Comparison of ENCODE assay signal across 15 cellular contexts in the genomic region with DNA sequence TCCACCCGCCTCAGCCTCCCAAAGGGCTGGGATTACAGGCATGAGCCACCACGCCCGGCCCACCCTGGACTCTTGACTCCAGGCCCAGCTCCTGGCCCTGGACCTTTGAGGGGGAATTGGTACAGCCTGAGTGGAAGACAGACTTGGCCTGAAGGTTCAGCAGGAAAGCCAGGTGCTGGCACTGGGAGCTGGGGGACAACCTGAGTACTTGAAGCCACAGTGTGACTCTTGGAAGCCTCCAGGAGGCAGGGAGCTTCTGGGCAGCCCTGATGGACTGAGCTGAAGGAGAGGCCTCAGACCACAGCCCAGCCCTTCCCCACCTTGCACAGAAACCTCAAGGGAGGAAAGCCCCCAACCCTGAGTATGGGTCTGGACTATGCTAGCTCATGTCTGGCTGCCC. TPM values are rescaled to one million over a fixed set of nuclear protein-coding genes. Genes with fewer than 3 reads are reported as not detected.
DNase-seq lines count a peak whose midpoint lies in the region; ATAC-seq and TF ChIP-seq lines count a peak whose summit lies in the region.
"Had no signal": no experiment of that assay in that cellular context is flagged by ENCODE, and none has a peak within 500 bp of the region (broad histone marks: within the 10 kb centered on the region; RNA-seq: fewer than 3 reads in every experiment).

No MANE protein-coding gene starts in this region.

- H3K27me3 Mint-ChIP-seq in osteocyte (ENCODE audit: unreplicated experiment): peaks cover 12% of the 10 kb centered on the region

- peak overlapping the region in 38 of 59 donors; percentile 2 to 93 (median 48) for H3K27ac ChIP-seq in dorsolateral prefrontal cortex
- no peak overlapping the region for H3K27ac ChIP-seq in aorta (ENCODE audit: low read depth in 1 of 2, low read length in 2 of 2)
- H3K27ac ChIP-seq: PC-9 had no signal

- H3K36me3 ChIP-seq in aorta (ENCODE audit: control insufficient read depth in 1 of 2, insufficient read depth in 2 of 2, low read length in 1 of 2): no peaks in the 10 kb centered on the region

- ATAC-seq in left ventricle myocardium superior (no peak), aorta (ENCODE audit: low FRiP score) (no peak), HG02981 (IDR thresholded peaks at IDR 0.05; ENCODE audit: unreplicated experiment) (no peak)

- 96 to 98% methylated on average over 3 of the region's 3 CpGs for WGBS in aorta, 2 donors

- H3K4me1 ChIP-seq in aorta (ENCODE audit: control insufficient read depth in 1 of 2, insufficient read depth in 2 of 2, low read length in 2 of 2): no peaks in the 10 kb centered on the region

- H3K27me3 ChIP-seq in dorsolateral prefrontal cortex (no peaks in the 10 kb centered on the region), aorta (ENCODE audit: control insufficient read depth in 1 of 2, insufficient read depth in 2 of 2, low read length in 1 of 2) (no peaks in the 10 kb centered on the region)

- no peak for TF ChIP-seq CTCF in dorsolateral prefrontal cortex (IDR thresholded peaks at IDR 0.05 in 54 of 56, conservative IDR thresholded peaks at IDR 0.05 in 2 of 56; ENCODE audit: low read depth in 1 of 56, partially characterized antibody in 56 of 56)
- TF ChIP-seq CTCF in osteocyte (IDR thresholded peaks at IDR 0.05): no peak

- H3K9me3 Mint-ChIP-seq in osteocyte (ENCODE audit: unreplicated experiment): peaks cover 5% of the 10 kb centered on the region

- H3K4me1 Mint-ChIP-seq in osteocyte (ENCODE audit: unreplicated experiment): no peaks in the 10 kb centered on the region

- H3K4me3 ChIP-seq in dorsolateral prefrontal cortex (no peak overlapping the region), aorta (ENCODE audit: low read length in 2 of 2) (no peak overlapping the region)
- H3K4me3 ChIP-seq: PC-9 had no signal

- DNase-seq in cardiac septum (ENCODE audit: low spot score): peak; percentile 63
- no peak for DNase-seq in left ventricle myocardium superior
- DNase-seq in dorsolateral prefrontal cortex: peak in 2 of 10 donors; percentile 4 to 35
- peak; percentile 76 for DNase-seq in osteocyte (ENCODE audit: extremely low spot score, unreplicated experiment)
- peak; percentile 17 to 67 for DNase-seq in aorta
- no peak for DNase-seq in NCI-H748 treated with DMSO at 0.1 percent for 48 hours (lab: John Stamatoyannopoulos, UW)
- DNase-seq in DMS153 (lab: John Stamatoyannopoulos, UW): no peak
- DNase-seq: Kasumi-1, MM.1S, NCI-H1092 treated with DMSO at 0.1 percent for 48 hours, NCI-H2081 treated with DMSO at 0.1 percent for 48 hours, NCI-H510A treated with DMSO at 0.1 percent for 48 hours, PC-9 had no signal

- no peaks in the 10 kb centered on the region for H3K9me3 ChIP-seq in aorta (ENCODE audit: control insufficient read depth, low read length)

- intact Hi-C loops in cardiac septum (cut with DNase I): no loop called here
- intact Hi-C loops in left ventricle myocardium superior (cut with micrococcal nuclease): no loop called here
- intact Hi-C loops in dorsolateral prefrontal cortex (cut with DNase I): no loop called here
- intact Hi-C loops in aorta (cut with DNase I): no loop called here

- no peak overlapping the region for H3K4me3 Mint-ChIP-seq in osteocyte (ENCODE audit: unreplicated experiment)

- H3K27ac Mint-ChIP-seq in osteocyte (ENCODE audit: unreplicated experiment): no peak overlapping the region

- no peaks in the 10 kb centered on the region for H3K36me3 Mint-ChIP-seq in osteocyte (ENCODE audit: unreplicated experiment)

RNA-seq across cellular contexts. Expression of gene RASGEF1C, which starts 54.2 kb away (rescaled TPM):
- total RNA-seq in cardiac septum (0.40 TPM), left ventricle myocardium superior (0.40 TPM), dorsolateral prefrontal cortex (10 to 100 TPM in 84 of 120 experiments, 1 to 10 TPM in 36; 6.8 to 16.9 (median 11.4) TPM), osteocyte (not detected in 2 replicates), aorta (1 to 10 TPM in 1 of 2 donors, under 1 TPM in 1; 0.66 to 1.2 TPM)
- polyA plus RNA-seq in aorta: not detected
- total RNA-seq: A673, PC-9 had no signal

Comparison
In these comparisons a context has a peak if more than half of its experiments do, and no peak if none do; other contexts are left out.
1. DNase-seq: peak in cardiac septum (single experiment), osteocyte (single experiment) and aorta (2 of 2); none in left ventricle myocardium superior (single experiment), NCI-H748 treated with DMSO at 0.1 percent for 48 hours (single experiment) and DMS153 (single experiment).
2. H3K27ac ChIP-seq: peak in dorsolateral prefrontal cortex (38 of 59); none in aorta (0 of 2).